29 cellular contexts compared by ENCODE assay signal in the genomic region with DNA sequence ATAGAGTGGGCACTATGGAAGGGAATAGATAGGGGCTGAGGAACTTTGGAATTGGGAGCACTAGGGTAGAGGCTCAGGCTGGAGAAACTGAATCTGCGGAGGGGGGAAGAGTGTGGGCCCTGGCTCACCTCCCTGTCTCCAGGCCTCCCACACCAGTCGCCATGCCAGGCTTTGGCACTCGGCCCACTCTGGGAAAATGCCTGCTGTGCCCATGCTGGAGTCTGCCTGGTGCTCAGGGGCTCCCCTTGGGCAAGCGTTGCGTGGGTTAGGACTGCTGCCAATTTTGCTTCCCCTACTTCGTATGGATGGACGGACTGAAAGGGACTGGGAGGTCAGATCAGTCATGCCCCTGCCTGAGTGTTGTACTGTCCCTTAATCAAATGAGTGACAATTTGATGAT. TPM values are rescaled to one million over a fixed set of nuclear protein-coding genes. Genes with fewer than 3 reads are reported as not detected.
"Had no signal": no experiment of that assay in that cellular context is flagged by ENCODE, and none has a peak within 500 bp of the region (broad histone marks: within the 10 kb centered on the region; RNA-seq: fewer than 3 reads in every experiment).

No MANE protein-coding gene starts in this region.

- H3K27ac Mint-ChIP-seq: activated CD4-positive, alpha-beta T cell treated with anti-CD3 and anti-CD28 coated beads, Interleukin-2, amount 10 ng/mL, durations not matched to agents 24 days and 14 days; activated CD8-positive, alpha-beta T cell treated with anti-CD3 and anti-CD28 coated beads for 36 hours; activated naive CD4-positive, alpha-beta T cell treated with anti-CD3 and anti-CD28 coated beads for 36 hours; activated naive CD8-positive, alpha-beta T cell; activated naive CD8-positive, alpha-beta T cell treated with anti-CD3 and anti-CD28 coated beads, Interleukin-2, amount 50 U/mL, for 24 hours; activated T-cell treated with anti-CD3 and anti-CD28 coated beads, Interleukin-2, amount 50 U/mL, for 72 hours; activated T-helper 17 cell treated with anti-CD3 and anti-CD28 coated beads, Interleukin-2, amount 50 U/mL, for 72 hours; T-helper 1 cell treated with Interleukin-12 subunit alpha and Interleukin-12 subunit beta and Interleukin-4 antibody, amounts not matched to agents 30 μg/mL and 1 μg/mL, for 36 hours; T-helper 2 cell treated with Interferon-gamma antibody and Interleukin-4, amounts not matched to agents 5 μg/mL and 100 μg/mL, for 36 hours had no signal

- DNase-seq: activated CD4-positive, alpha-beta T cell treated with anti-CD3 and anti-CD28 coated beads, Interleukin-2, amount 10 ng/mL, durations not matched to agents 24 days and 14 days; activated CD4-positive, alpha-beta T cell treated with anti-CD3 and anti-CD28 coated beads, Interleukin-2, amount 50 U/mL, for 4 hours; activated CD8-positive, alpha-beta T cell treated with anti-CD3 and anti-CD28 coated beads for 36 hours; activated effector memory CD4-positive, alpha-beta T cell treated with anti-CD3 and anti-CD28 coated beads, Interleukin-2, amount 50 U/mL, for 16 hours; activated naive CD4-positive, alpha-beta T cell treated with anti-CD3 and anti-CD28 coated beads for 36 hours; activated naive CD8-positive, alpha-beta T cell treated with anti-CD3 and anti-CD28 coated beads, Interleukin-2, amount 50 U/mL, for 24 hours; activated T-cell treated with anti-CD3 and anti-CD28 coated beads, Interleukin-2, amount 50 U/mL, for 1 hour; activated T-cell treated with anti-CD3 and anti-CD28 coated beads, Interleukin-2, amount 50 U/mL, for 72 hours; brain microvascular endothelial cell; central memory CD4-positive, alpha-beta T cell; NCI-H1436 treated with DMSO at 0.1 percent for 48 hours; NCI-H1694 treated with DMSO at 0.1 percent for 48 hours; NCI-H2029; NCI-H510A treated with DMSO at 0.1 percent for 48 hours; NCI-H526 treated with DMSO at 0.1 percent for 48 hours; NCI-H82; PC-9; Right ventricle myocardium superior had no signal

- H3K36me3 Mint-ChIP-seq: activated naive CD8-positive, alpha-beta T cell had no signal

- H3K4me3 ChIP-seq: K562, PC-9, SK-N-MC had no signal

- H3K9me3 Mint-ChIP-seq: activated CD4-positive, alpha-beta T cell treated with anti-CD3 and anti-CD28 coated beads, Interleukin-2, amount 10 ng/mL, durations not matched to agents 24 days and 14 days; activated CD8-positive, alpha-beta T cell treated with anti-CD3 and anti-CD28 coated beads for 36 hours; activated naive CD4-positive, alpha-beta T cell treated with anti-CD3 and anti-CD28 coated beads for 36 hours; activated naive CD8-positive, alpha-beta T cell treated with anti-CD3 and anti-CD28 coated beads, Interleukin-2, amount 50 U/mL, for 24 hours; activated T-cell treated with anti-CD3 and anti-CD28 coated beads, Interleukin-2, amount 50 U/mL, for 72 hours; activated T-helper 17 cell treated with anti-CD3 and anti-CD28 coated beads, Interleukin-2, amount 50 U/mL, for 72 hours; T-helper 1 cell treated with Interleukin-12 subunit alpha and Interleukin-12 subunit beta and Interleukin-4 antibody, amounts not matched to agents 30 μg/mL and 1 μg/mL, for 36 hours; T-helper 2 cell treated with Interferon-gamma antibody and Interleukin-4, amounts not matched to agents 5 μg/mL and 100 μg/mL, for 36 hours had no signal

- H3K27ac ChIP-seq: brain microvascular endothelial cell, PC-9, SK-N-MC had no signal

- H3K4me3 Mint-ChIP-seq: activated CD4-positive, alpha-beta T cell treated with anti-CD3 and anti-CD28 coated beads, Interleukin-2, amount 10 ng/mL, durations not matched to agents 24 days and 14 days; activated CD8-positive, alpha-beta T cell treated with anti-CD3 and anti-CD28 coated beads for 36 hours; activated naive CD4-positive, alpha-beta T cell treated with anti-CD3 and anti-CD28 coated beads for 36 hours; activated naive CD8-positive, alpha-beta T cell; activated naive CD8-positive, alpha-beta T cell treated with anti-CD3 and anti-CD28 coated beads, Interleukin-2, amount 50 U/mL, for 24 hours; activated T-cell treated with anti-CD3 and anti-CD28 coated beads, Interleukin-2, amount 50 U/mL, for 72 hours; activated T-helper 17 cell treated with anti-CD3 and anti-CD28 coated beads, Interleukin-2, amount 50 U/mL, for 72 hours; T-helper 1 cell treated with Interleukin-12 subunit alpha and Interleukin-12 subunit beta and Interleukin-4 antibody, amounts not matched to agents 30 μg/mL and 1 μg/mL, for 36 hours; T-helper 2 cell treated with Interferon-gamma antibody and Interleukin-4, amounts not matched to agents 5 μg/mL and 100 μg/mL, for 36 hours had no signal

- H3K4me1 Mint-ChIP-seq: activated CD4-positive, alpha-beta T cell treated with anti-CD3 and anti-CD28 coated beads, Interleukin-2, amount 10 ng/mL, durations not matched to agents 24 days and 14 days; activated naive CD8-positive, alpha-beta T cell treated with anti-CD3 and anti-CD28 coated beads, Interleukin-2, amount 50 U/mL, for 24 hours; activated T-helper 17 cell treated with anti-CD3 and anti-CD28 coated beads, Interleukin-2, amount 50 U/mL, for 72 hours had no signal

- H3K4me2 ChIP-seq: PC-9 had no signal

- H3K36me3 ChIP-seq: brain microvascular endothelial cell had no signal

- FAIRE-seq: colon, K562, TTC549 had no signal

- H2AFZ ChIP-seq: PC-9 had no signal

RNA-seq across cellular contexts. Expression of a gene that starts 34.6 kb away (rescaled TPM):
- total RNA-seq: activated CD4-positive, alpha-beta T cell treated with anti-CD3 and anti-CD28 coated beads, Interleukin-2, amount 10 ng/mL, durations not matched to agents 24 days and 14 days; activated CD8-positive, alpha-beta memory T cell treated with anti-CD3 and anti-CD28 coated beads for 36 hours; activated CD8-positive, alpha-beta T cell treated with anti-CD3 and anti-CD28 coated beads for 36 hours; activated naive CD4-positive, alpha-beta T cell treated with anti-CD3 and anti-CD28 coated beads for 36 hours; activated T-cell treated with anti-CD3 and anti-CD28 coated beads, Interleukin-2, amount 50 U/mL, for 72 hours; activated T-helper 17 cell treated with anti-CD3 and anti-CD28 coated beads, Interleukin-2, amount 50 U/mL, for 72 hours; cerebellum; K562; M059J; PC-9 had no signal
- polyA plus RNA-seq: K562 had no signal
